9 cellular contexts compared by ENCODE assay signal in the genomic region with DNA sequence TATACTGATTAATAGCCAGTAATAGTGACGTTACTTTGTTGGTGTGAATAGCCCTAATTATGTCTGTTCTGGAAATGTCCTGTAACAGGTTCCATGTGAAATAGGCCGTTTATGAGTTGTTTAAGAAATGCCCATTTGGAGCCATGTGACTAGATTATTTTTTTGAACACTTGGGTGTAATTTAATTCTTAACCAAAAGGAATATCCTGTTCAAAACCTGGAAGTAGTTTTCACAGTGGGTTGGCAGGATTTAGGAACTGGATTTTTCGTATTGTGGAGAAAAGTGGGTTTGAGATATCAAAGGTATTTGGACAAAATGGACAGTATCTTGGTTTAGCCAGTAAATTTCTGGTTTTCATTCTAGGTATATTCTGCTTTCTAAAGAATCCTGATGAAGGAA. TPM values are rescaled to one million over a fixed set of nuclear protein-coding genes. Genes with fewer than 3 reads are reported as not detected.
DNase-seq lines count a peak whose midpoint lies in the region; ATAC-seq, FAIRE-seq and TF ChIP-seq lines count a peak whose summit lies in the region.
"Had no signal": no experiment of that assay in that cellular context is flagged by ENCODE, and none has a peak within 500 bp of the region (broad histone marks: within the 10 kb centered on the region; RNA-seq: fewer than 3 reads in every experiment).

No MANE protein-coding gene starts in this region.

- peaks cover 27% of the 10 kb centered on the region for H3K4me1 Mint-ChIP-seq in T-helper 1 cell treated with Interleukin-12 subunit alpha and Interleukin-12 subunit beta and Interleukin-4 antibody, amounts not matched to agents 30 μg/mL and 1 μg/mL, for 36 hours (ENCODE audit: low read depth)
- H3K4me1 Mint-ChIP-seq in activated T-helper 17 cell treated with anti-CD3 and anti-CD28 coated beads, Interleukin-2, amount 50 U/mL, for 72 hours = peaks cover 9% of the 10 kb centered on the region

- H3K9me3 Mint-ChIP-seq in T-helper 1 cell treated with Interleukin-12 subunit alpha and Interleukin-12 subunit beta and Interleukin-4 antibody, amounts not matched to agents 30 μg/mL and 1 μg/mL, for 36 hours = peaks cover 23% of the 10 kb centered on the region
- peaks cover 4% of the 10 kb centered on the region for H3K9me3 Mint-ChIP-seq in activated T-helper 17 cell treated with anti-CD3 and anti-CD28 coated beads, Interleukin-2, amount 50 U/mL, for 72 hours

- peak overlapping the region; percentile 94 for H3K4me3 Mint-ChIP-seq in T-helper 1 cell treated with Interleukin-12 subunit alpha and Interleukin-12 subunit beta and Interleukin-4 antibody, amounts not matched to agents 30 μg/mL and 1 μg/mL, for 36 hours
- peak overlapping the region; percentile 96 for H3K4me3 Mint-ChIP-seq in activated T-helper 17 cell treated with anti-CD3 and anti-CD28 coated beads, Interleukin-2, amount 50 U/mL, for 72 hours

- H3K27me3 Mint-ChIP-seq in T-helper 1 cell treated with Interleukin-12 subunit alpha and Interleukin-12 subunit beta and Interleukin-4 antibody, amounts not matched to agents 30 μg/mL and 1 μg/mL, for 36 hours (ENCODE audit: low read depth) = no peaks in the 10 kb centered on the region
- H3K27me3 Mint-ChIP-seq in activated T-helper 17 cell treated with anti-CD3 and anti-CD28 coated beads, Interleukin-2, amount 50 U/mL, for 72 hours = no peaks in the 10 kb centered on the region

- H3K27ac ChIP-seq in kidney (ENCODE audit: low read depth in 2 of 2, low read length in 2 of 2) (no peak overlapping the region), subcutaneous abdominal adipose tissue (ENCODE audit: low read depth, low read length) (peak overlapping the region; percentile 98)

- peaks cover 40% of the 10 kb centered on the region for H3K36me3 Mint-ChIP-seq in T-helper 1 cell treated with Interleukin-12 subunit alpha and Interleukin-12 subunit beta and Interleukin-4 antibody, amounts not matched to agents 30 μg/mL and 1 μg/mL, for 36 hours (ENCODE audit: low read depth)
- H3K36me3 Mint-ChIP-seq in activated T-helper 17 cell treated with anti-CD3 and anti-CD28 coated beads, Interleukin-2, amount 50 U/mL, for 72 hours (ENCODE audit: low read depth) = peaks cover 62% of the 10 kb centered on the region

- peaks cover 0 to 5% of the 10 kb centered on the region in 2 donors for H3K9me3 ChIP-seq in kidney (ENCODE audit: control insufficient read depth in 1 of 2, low read length in 2 of 2)
- H3K9me3 ChIP-seq in subcutaneous abdominal adipose tissue (ENCODE audit: control insufficient read depth in 5 of 5, low read length in 5 of 5) = peaks cover 3 to 13% (median 6%) of the 10 kb centered on the region in 5 donors

- H3K4me3 ChIP-seq in kidney (ENCODE audit: low read length in 2 of 2) (peak overlapping the region; percentile 87), subcutaneous abdominal adipose tissue (ENCODE audit: low read depth in 1 of 5, low read length in 5 of 5) (peak overlapping the region; percentile 82 to 98 (median 94))

- H3K9ac ChIP-seq in kidney (ENCODE audit: low read length in 2 of 2) (peak overlapping the region; percentile 79 to 94), subcutaneous abdominal adipose tissue (ENCODE audit: low read length in 5 of 5) (peak overlapping the region; percentile 71 to 99 (median 99))

- H3K36me3 ChIP-seq in kidney (ENCODE audit: control insufficient read depth in 1 of 2, insufficient read depth in 2 of 2, low read length in 2 of 2) (no peaks in the 10 kb centered on the region), subcutaneous abdominal adipose tissue (ENCODE audit: control insufficient read depth in 5 of 5, insufficient read depth in 5 of 5, low read length in 5 of 5) (peaks cover 0 to 12% (median 8%) of the 10 kb centered on the region in 5 donors)

- no peak for TF ChIP-seq CTCF in kidney (IDR thresholded peaks at IDR 0.05; ENCODE audit: borderline replicate concordance, extremely low read depth, insufficient read depth)

- H3K4me1 ChIP-seq in kidney (ENCODE audit: control insufficient read depth in 1 of 2, insufficient read depth in 1 of 2, low read depth in 1 of 2, low read length in 2 of 2) (peaks cover 0 to 3% of the 10 kb centered on the region in 2 donors), subcutaneous abdominal adipose tissue (ENCODE audit: control insufficient read depth in 5 of 5, insufficient read depth in 5 of 5, low read length in 5 of 5) (peaks cover 3 to 36% (median 23%) of the 10 kb centered on the region in 5 donors)

- H3K27me3 ChIP-seq in subcutaneous abdominal adipose tissue (ENCODE audit: control insufficient read depth in 5 of 5, insufficient read depth in 4 of 5, low read length in 5 of 5) = no peaks in the 10 kb centered on the region

- DNase-seq in T-helper 1 cell (no peak), kidney (no peak)
- DNase-seq in NK-92 treated with Interleukin-12 subunit alpha and Interleukin-12 subunit beta, amount 100 ng/mL, for 24 hours (lab: John Stamatoyannopoulos, UW) = no peak
- DNase-seq: KG1 had no signal

- FAIRE-seq in kidney (lab: Jason Lieb, UNC) = no peak

- intact Hi-C loops in kidney (cut with DNase I) = no loop called here

- no peak for ATAC-seq in activated T-helper 17 cell treated with anti-CD3 and anti-CD28 coated beads, Interleukin-2, amount 50 U/mL, for 72 hours (replicated peaks)
- ATAC-seq in HG02970 (IDR thresholded peaks at IDR 0.05; ENCODE audit: low FRiP score, unreplicated experiment) = no peak
- ATAC-seq in GM19467 (IDR thresholded peaks at IDR 0.05; ENCODE audit: unreplicated experiment) = no peak

- peak overlapping the region; percentile 95 for H3K27ac Mint-ChIP-seq in T-helper 1 cell treated with Interleukin-12 subunit alpha and Interleukin-12 subunit beta and Interleukin-4 antibody, amounts not matched to agents 30 μg/mL and 1 μg/mL, for 36 hours
- peak overlapping the region; percentile 98 for H3K27ac Mint-ChIP-seq in activated T-helper 17 cell treated with anti-CD3 and anti-CD28 coated beads, Interleukin-2, amount 50 U/mL, for 72 hours

RNA-seq across cellular contexts. Expression of a gene that starts 1.3 kb away (rescaled TPM):
- total RNA-seq in activated T-helper 17 cell treated with anti-CD3 and anti-CD28 coated beads, Interleukin-2, amount 50 U/mL, for 72 hours = 10 to 100 TPM; 80.3 to 92.3 TPM
- 69.9 TPM for total RNA-seq in kidney
- 19.7 TPM for polyA plus RNA-seq in kidney (ENCODE audit: insufficient read depth, low read depth, low replicate concordance)
